1 cellular context compared by ENCODE assay signal in genomic region chr7:27606270-27607209, GRCh38.
TF ChIP-seq lines count a peak whose summit lies in the region.

No MANE protein-coding gene starts in this region.

TF ChIP-seq in HEK293, 187 proteins besides CTCF, POLR2A, EP300 and RAD21 (continued from another document and continues in another):
- TF ChIP-seq ZNF488 (tag by site-specific recombination; IDR thresholded peaks at IDR 0.05) (0 out of 2 replicates have a peak, but pooled peaks have one; percentile 45), ZNF501 (tag by site-specific recombination; IDR thresholded peaks at IDR 0.05) (no peak), ZNF394 (tag by site-specific recombination; IDR thresholded peaks at IDR 0.05; ENCODE audit: borderline replicate concordance) (peak; percentile 44; the same call in 1 of the 2 replicates), GLIS2 (tag by site-specific recombination; IDR thresholded peaks at IDR 0.05) (peak; percentile 21; the same call in 1 of the 2 replicates), ZFP41 (tag by site-specific recombination; IDR thresholded peaks at IDR 0.05; ENCODE audit: borderline replicate concordance) (no peak), ZNF155 (tag by site-specific recombination; IDR thresholded peaks at IDR 0.05) (no peak), ZNF2 (tag by site-specific recombination; IDR thresholded peaks at IDR 0.05) (no peak), IKZF3 (tag by site-specific recombination; IDR thresholded peaks at IDR 0.05) (peak; percentile 65; the same call in 1 of the 2 replicates), ZNF837 (tag by site-specific recombination; IDR thresholded peaks at IDR 0.05) (no peak), ZBTB44 (tag by site-specific recombination; IDR thresholded peaks at IDR 0.05) (peak; percentile 69), ZNF362 (tag by site-specific recombination; IDR thresholded peaks at IDR 0.05) (0 out of 2 replicates have a peak, but pooled peaks have one; percentile 22), SP2 (tag by site-specific recombination; IDR thresholded peaks at IDR 0.05) (no peak), BCL6B (tag by site-specific recombination; IDR thresholded peaks at IDR 0.05) (no peak), ZBTB10 (tag by site-specific recombination; IDR thresholded peaks at IDR 0.05) (no peak), ZFP37 (tag by site-specific recombination; IDR thresholded peaks at IDR 0.05) (no peak), KLF7 (tag by site-specific recombination; IDR thresholded peaks at IDR 0.05; ENCODE audit: borderline replicate concordance) (no peak), ZNF350 (tag by site-specific recombination; IDR thresholded peaks at IDR 0.05) (no peak), ZNF510 (tag by site-specific recombination; IDR thresholded peaks at IDR 0.05; ENCODE audit: insufficient replicate concordance) (no peak), YY2 (tag by site-specific recombination; IDR thresholded peaks at IDR 0.05) (no peak), ZNF514 (tag by site-specific recombination; IDR thresholded peaks at IDR 0.05) (no peak), ZSCAN30 (tag by site-specific recombination; IDR thresholded peaks at IDR 0.05) (peak; percentile 37; the same call in 1 of the 2 replicates), KLF17 (tag by site-specific recombination; IDR thresholded peaks at IDR 0.05) (no peak), ZNF398 (tag by site-specific recombination; IDR thresholded peaks at IDR 0.05) (peak; percentile 32), PRDM10 (tag by site-specific recombination; IDR thresholded peaks at IDR 0.05) (peak; percentile 83), ZNF777 (tag by site-specific recombination; IDR thresholded peaks at IDR 0.05; ENCODE audit: borderline replicate concordance) (no peak), ZNF223 (tag by site-specific recombination; IDR thresholded peaks at IDR 0.05) (no peak), ZNF354C (tag by site-specific recombination; IDR thresholded peaks at IDR 0.05; ENCODE audit: borderline replicate concordance, low read depth) (no peak), ZNF658 (tag by site-specific recombination; IDR thresholded peaks at IDR 0.05) (no peak), YY1 (tag by site-specific recombination; IDR thresholded peaks at IDR 0.05) (no peak), ZNF747 (tag by site-specific recombination; IDR thresholded peaks at IDR 0.05) (no peak), ZNF133 (tag by site-specific recombination; IDR thresholded peaks at IDR 0.05) (no peak), ZBTB11 (tag by site-specific recombination; conservative IDR thresholded peaks at IDR 0.05; ENCODE audit: low read depth) (0 out of 2 replicates have a peak, but pooled peaks have one; percentile 3), SETDB1 (IDR thresholded peaks at IDR 0.05; ENCODE audit: insufficient read length, low read length) (no peak), ELK4 (IDR thresholded peaks at IDR 0.05; ENCODE audit: borderline replicate concordance, low read depth, low read length) (no peak)
